1 cellular context compared by ENCODE assay signal in the genomic region with DNA sequence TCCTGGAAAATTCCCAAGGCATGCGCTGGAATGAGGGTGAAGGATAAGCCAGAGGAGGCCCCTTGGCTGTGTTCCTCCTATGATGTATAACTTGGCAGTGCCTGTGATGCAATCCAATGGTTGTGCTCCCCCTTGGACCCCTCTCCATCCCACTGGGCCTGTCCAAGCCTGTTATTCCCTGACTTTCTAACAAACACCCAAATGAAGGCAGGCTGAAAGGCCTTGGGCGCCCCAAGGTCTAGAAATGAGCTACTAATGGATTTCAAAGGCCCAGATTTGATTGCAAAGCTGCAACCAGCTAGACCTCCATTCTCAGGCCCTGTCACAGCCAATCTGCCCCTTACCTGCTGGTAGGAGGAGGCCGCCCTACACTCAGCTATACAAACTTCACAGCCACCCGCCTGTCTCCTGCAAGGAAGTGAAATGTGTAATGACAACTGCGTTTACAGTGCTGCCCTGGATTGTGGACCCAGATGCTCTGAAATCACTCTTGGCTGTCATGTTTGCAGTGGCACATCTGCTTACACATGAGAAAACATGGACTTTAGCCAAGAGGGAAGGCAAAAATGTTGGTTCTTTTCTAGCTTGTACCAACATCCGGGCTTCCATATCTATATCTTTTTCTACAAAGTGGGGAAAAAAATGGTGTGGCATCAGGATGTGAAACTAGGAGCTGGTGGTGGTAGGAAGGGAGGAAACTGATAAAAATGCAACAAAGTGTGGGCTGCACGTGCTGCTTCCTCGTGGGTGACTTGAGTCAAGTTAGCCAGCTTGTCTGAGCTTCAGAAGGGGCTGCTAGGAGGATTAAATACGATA.
A peak's percentile ranks its signal among the peaks of the same experiment; 100 is the strongest.
TF ChIP-seq lines count a peak whose summit lies in the region.

No MANE protein-coding gene starts in this region.

TF ChIP-seq in HepG2, 621 proteins besides CTCF, POLR2A, EP300 and RAD21 (continued from another document and continues in another):
- TF ChIP-seq, protein P1, sequence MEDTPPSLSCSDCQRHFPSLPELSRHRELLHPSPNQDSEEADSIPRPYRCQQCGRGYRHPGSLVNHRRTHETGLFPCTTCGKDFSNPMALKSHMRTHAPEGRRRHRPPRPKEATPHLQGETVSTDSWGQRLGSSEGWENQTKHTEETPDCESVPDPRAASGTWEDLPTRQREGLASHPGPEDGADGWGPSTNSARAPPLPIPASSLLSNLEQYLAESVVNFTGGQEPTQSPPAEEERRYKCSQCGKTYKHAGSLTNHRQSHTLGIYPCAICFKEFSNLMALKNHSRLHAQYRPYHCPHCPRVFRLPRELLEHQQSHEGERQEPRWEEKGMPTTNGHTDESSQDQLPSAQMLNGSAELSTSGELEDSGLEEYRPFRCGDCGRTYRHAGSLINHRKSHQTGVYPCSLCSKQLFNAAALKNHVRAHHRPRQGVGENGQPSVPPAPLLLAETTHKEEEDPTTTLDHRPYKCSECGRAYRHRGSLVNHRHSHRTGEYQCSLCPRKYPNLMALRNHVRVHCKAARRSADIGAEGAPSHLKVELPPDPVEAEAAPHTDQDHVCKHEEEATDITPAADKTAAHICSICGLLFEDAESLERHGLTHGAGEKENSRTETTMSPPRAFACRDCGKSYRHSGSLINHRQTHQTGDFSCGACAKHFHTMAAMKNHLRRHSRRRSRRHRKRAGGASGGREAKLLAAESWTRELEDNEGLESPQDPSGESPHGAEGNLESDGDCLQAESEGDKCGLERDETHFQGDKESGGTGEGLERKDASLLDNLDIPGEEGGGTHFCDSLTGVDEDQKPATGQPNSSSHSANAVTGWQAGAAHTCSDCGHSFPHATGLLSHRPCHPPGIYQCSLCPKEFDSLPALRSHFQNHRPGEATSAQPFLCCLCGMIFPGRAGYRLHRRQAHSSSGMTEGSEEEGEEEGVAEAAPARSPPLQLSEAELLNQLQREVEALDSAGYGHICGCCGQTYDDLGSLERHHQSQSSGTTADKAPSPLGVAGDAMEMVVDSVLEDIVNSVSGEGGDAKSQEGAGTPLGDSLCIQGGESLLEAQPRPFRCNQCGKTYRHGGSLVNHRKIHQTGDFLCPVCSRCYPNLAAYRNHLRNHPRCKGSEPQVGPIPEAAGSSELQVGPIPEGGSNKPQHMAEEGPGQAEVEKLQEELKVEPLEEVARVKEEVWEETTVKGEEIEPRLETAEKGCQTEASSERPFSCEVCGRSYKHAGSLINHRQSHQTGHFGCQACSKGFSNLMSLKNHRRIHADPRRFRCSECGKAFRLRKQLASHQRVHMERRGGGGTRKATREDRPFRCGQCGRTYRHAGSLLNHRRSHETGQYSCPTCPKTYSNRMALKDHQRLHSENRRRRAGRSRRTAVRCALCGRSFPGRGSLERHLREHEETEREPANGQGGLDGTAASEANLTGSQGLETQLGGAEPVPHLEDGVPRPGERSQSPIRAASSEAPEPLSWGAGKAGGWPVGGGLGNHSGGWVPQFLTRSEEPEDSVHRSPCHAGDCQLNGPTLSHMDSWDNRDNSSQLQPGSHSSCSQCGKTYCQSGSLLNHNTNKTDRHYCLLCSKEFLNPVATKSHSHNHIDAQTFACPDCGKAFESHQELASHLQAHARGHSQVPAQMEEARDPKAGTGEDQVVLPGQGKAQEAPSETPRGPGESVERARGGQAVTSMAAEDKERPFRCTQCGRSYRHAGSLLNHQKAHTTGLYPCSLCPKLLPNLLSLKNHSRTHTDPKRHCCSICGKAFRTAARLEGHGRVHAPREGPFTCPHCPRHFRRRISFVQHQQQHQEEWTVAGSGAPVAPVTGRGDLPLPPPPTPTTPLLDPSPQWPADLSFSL (CRISPR knock-in tag; IDR thresholded peaks at IDR 0.05): peak; percentile 89
- TF ChIP-seq SMAD1 (CRISPR knock-in tag; IDR thresholded peaks at IDR 0.05; ENCODE audit: borderline replicate concordance, low read depth) (0 out of 2 replicates have a peak, but pooled peaks have one; percentile 3), ZFP90 (CRISPR knock-in tag; IDR thresholded peaks at IDR 0.05; ENCODE audit: borderline replicate concordance) (no peak), ZNF577 (CRISPR knock-in tag; IDR thresholded peaks at IDR 0.05; ENCODE audit: borderline replicate concordance, low read depth) (no peak), SP5 (CRISPR knock-in tag; IDR thresholded peaks at IDR 0.05; ENCODE audit: borderline replicate concordance, low read depth) (peak; percentile 66), ZNF567 (CRISPR knock-in tag; IDR thresholded peaks at IDR 0.05; ENCODE audit: borderline replicate concordance) (0 out of 2 replicates have a peak, but pooled peaks have one; percentile 4), ZNF282 (IDR thresholded peaks at IDR 0.05; ENCODE audit: partially characterized antibody) (no peak), FLYWCH1 (CRISPR knock-in tag; IDR thresholded peaks at IDR 0.05) (no peak), KDM5A (IDR thresholded peaks at IDR 0.05; ENCODE audit: borderline replicate concordance, low read length) (peak; percentile 35; the same call in 1 of the 2 replicates), ZNF296 (CRISPR knock-in tag; conservative IDR thresholded peaks at IDR 0.05) (no peak), ZMYM4 (CRISPR knock-in tag; IDR thresholded peaks at IDR 0.05) (peak; percentile 65; the same call in 1 of the 2 replicates), SOX6 (IDR thresholded peaks at IDR 0.05) (no peak), SOX6 (CRISPR knock-in tag; IDR thresholded peaks at IDR 0.05) (peak; percentile 82), EHMT2 (IDR thresholded peaks at IDR 0.05; ENCODE audit: borderline replicate concordance, low read depth, low read length) (peak; percentile 29; the same call in 1 of the 2 replicates), CAMTA2 (CRISPR knock-in tag; IDR thresholded peaks at IDR 0.05; ENCODE audit: borderline replicate concordance) (no peak), ZNF235 (CRISPR knock-in tag; IDR thresholded peaks at IDR 0.05; ENCODE audit: borderline replicate concordance) (no peak), ZNF747 (CRISPR knock-in tag; IDR thresholded peaks at IDR 0.05; ENCODE audit: borderline replicate concordance) (peak; percentile 91; the same call in 1 of the 2 replicates), SYNCRIP (IDR thresholded peaks at IDR 0.05; ENCODE audit: insufficient read depth, low read depth, low read length) (no peak), HOXA9 (CRISPR knock-in tag; IDR thresholded peaks at IDR 0.05; ENCODE audit: borderline replicate concordance) (no peak), WIZ (CRISPR knock-in tag; IDR thresholded peaks at IDR 0.05) (peak; percentile 88)
- TF ChIP-seq, protein P2, sequence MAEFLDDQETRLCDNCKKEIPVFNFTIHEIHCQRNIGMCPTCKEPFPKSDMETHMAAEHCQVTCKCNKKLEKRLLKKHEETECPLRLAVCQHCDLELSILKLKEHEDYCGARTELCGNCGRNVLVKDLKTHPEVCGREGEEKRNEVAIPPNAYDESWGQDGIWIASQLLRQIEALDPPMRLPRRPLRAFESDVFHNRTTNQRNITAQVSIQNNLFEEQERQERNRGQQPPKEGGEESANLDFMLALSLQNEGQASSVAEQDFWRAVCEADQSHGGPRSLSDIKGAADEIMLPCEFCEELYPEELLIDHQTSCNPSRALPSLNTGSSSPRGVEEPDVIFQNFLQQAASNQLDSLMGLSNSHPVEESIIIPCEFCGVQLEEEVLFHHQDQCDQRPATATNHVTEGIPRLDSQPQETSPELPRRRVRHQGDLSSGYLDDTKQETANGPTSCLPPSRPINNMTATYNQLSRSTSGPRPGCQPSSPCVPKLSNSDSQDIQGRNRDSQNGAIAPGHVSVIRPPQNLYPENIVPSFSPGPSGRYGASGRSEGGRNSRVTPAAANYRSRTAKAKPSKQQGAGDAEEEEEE (CRISPR knock-in tag; IDR thresholded peaks at IDR 0.05; ENCODE audit: borderline replicate concordance): 0 out of 2 replicates have a peak, but pooled peaks have one; percentile 19
- TF ChIP-seq, protein P3, sequence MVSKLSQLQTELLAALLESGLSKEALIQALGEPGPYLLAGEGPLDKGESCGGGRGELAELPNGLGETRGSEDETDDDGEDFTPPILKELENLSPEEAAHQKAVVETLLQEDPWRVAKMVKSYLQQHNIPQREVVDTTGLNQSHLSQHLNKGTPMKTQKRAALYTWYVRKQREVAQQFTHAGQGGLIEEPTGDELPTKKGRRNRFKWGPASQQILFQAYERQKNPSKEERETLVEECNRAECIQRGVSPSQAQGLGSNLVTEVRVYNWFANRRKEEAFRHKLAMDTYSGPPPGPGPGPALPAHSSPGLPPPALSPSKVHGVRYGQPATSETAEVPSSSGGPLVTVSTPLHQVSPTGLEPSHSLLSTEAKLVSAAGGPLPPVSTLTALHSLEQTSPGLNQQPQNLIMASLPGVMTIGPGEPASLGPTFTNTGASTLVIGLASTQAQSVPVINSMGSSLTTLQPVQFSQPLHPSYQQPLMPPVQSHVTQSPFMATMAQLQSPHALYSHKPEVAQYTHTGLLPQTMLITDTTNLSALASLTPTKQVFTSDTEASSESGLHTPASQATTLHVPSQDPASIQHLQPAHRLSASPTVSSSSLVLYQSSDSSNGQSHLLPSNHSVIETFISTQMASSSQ (IDR thresholded peaks at IDR 0.05; ENCODE audit: low read depth): peak; percentile 56; the same call in 1 of the 2 replicates
- TF ChIP-seq, protein P3 (CRISPR knock-in tag; IDR thresholded peaks at IDR 0.05; ENCODE audit: borderline replicate concordance): peak; percentile 42; the same call in 1 of the 2 replicates
- TF ChIP-seq, protein P4, sequence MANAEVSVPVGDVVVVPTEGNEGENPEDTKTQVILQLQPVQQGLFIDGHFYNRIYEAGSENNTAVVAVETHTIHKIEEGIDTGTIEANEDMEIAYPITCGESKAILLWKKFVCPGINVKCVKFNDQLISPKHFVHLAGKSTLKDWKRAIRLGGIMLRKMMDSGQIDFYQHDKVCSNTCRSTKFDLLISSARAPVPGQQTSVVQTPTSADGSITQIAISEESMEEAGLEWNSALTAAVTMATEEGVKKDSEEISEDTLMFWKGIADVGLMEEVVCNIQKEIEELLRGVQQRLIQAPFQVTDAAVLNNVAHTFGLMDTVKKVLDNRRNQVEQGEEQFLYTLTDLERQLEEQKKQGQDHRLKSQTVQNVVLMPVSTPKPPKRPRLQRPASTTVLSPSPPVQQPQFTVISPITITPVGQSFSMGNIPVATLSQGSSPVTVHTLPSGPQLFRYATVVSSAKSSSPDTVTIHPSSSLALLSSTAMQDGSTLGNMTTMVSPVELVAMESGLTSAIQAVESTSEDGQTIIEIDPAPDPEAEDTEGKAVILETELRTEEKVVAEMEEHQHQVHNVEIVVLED (CRISPR knock-in tag; IDR thresholded peaks at IDR 0.05; ENCODE audit: borderline replicate concordance): no peak; the same call in 1 of the 2 replicates
- TF ChIP-seq, protein P5, sequence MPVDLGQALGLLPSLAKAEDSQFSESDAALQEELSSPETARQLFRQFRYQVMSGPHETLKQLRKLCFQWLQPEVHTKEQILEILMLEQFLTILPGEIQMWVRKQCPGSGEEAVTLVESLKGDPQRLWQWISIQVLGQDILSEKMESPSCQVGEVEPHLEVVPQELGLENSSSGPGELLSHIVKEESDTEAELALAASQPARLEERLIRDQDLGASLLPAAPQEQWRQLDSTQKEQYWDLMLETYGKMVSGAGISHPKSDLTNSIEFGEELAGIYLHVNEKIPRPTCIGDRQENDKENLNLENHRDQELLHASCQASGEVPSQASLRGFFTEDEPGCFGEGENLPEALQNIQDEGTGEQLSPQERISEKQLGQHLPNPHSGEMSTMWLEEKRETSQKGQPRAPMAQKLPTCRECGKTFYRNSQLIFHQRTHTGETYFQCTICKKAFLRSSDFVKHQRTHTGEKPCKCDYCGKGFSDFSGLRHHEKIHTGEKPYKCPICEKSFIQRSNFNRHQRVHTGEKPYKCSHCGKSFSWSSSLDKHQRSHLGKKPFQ (CRISPR knock-in tag; IDR thresholded peaks at IDR 0.05; ENCODE audit: insufficient replicate concordance): no peak
- TF ChIP-seq, protein P6, sequence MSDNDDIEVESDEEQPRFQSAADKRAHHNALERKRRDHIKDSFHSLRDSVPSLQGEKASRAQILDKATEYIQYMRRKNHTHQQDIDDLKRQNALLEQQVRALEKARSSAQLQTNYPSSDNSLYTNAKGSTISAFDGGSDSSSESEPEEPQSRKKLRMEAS (IDR thresholded peaks at IDR 0.05): peak; percentile 83
- TF ChIP-seq, protein P7, sequence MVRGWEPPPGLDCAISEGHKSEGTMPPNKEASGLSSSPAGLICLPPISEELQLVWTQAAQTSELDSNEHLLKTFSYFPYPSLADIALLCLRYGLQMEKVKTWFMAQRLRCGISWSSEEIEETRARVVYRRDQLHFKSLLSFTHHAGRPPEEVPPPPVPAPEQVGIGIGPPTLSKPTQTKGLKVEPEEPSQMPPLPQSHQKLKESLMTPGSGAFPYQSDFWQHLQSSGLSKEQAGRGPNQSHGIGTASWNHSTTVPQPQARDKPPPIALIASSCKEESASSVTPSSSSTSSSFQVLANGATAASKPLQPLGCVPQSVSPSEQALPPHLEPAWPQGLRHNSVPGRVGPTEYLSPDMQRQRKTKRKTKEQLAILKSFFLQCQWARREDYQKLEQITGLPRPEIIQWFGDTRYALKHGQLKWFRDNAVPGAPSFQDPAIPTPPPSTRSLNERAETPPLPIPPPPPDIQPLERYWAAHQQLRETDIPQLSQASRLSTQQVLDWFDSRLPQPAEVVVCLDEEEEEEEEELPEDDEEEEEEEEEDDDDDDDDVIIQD (CRISPR knock-in tag; IDR thresholded peaks at IDR 0.05; ENCODE audit: low read depth): peak; percentile 84
